Comparison of ENCODE assay signal across 10 cellular contexts in genomic region chr6:143936986-143937765, GRCh38.
"Had no signal": no experiment of that assay in that cellular context is flagged by ENCODE, and none has a peak within 500 bp of the region (broad histone marks: within the 10 kb centered on the region; RNA-seq: fewer than 3 reads in every experiment).

No MANE protein-coding gene starts in this region.

- H3K36me3 ChIP-seq: tibial artery, vagina had no signal

- H2AFZ ChIP-seq: parathyroid adenoma had no signal

- H3K9ac ChIP-seq: parathyroid adenoma had no signal

- H3K9me3 ChIP-seq: vagina had no signal

- H3K4me1 ChIP-seq: parathyroid adenoma, tibial artery, vagina had no signal

- H3K4me3 ChIP-seq: tibial artery, vagina had no signal

- H3K27me3 ChIP-seq: tibial artery, vagina had no signal

- DNase-seq: activated CD4-positive, alpha-beta T cell treated with anti-CD3 and anti-CD28 coated beads for 48 hours; activated naive CD4-positive, alpha-beta T cell; foreskin melanocyte; head of caudate nucleus; kidney; small intestine; tibial artery had no signal

- H3K79me2 ChIP-seq: parathyroid adenoma had no signal

- FAIRE-seq: colon, kidney, small intestine had no signal

- H3K27ac ChIP-seq: parathyroid adenoma, tibial artery, vagina had no signal
